In the genomic region with DNA sequence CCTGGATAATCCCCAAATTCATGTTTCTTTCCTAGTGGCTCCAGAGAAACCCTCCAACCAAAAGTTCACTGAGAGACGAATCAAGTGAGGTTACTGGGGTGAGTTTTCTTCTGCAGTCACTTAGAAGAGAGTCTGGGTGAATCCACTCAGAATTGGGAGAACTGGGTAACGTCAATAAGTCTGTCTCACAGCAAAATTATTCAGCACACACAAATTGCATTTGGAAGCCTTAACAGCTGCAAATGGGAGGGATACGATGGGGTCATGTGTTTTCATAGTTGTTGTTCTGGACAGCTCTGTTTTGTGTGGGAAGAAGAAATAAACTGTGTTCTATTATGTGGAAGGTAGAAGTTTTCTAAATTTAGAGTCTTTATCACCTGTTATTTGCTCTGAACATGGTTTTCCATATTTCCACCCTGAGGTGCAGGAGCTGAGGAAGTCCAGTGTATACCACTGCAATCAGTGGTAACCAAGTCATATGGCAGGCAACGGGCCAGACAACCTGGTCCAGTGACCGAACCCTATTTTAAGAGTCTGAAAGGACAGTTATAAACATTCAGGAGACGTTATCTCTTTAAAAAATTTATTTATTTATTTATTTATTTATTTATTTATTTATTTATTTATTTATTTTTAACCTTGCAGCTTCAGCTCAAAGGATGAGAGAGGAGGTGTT, we compare ENCODE assay signal across 29 cellular contexts.
"Had no signal": no experiment of that assay in that cellular context is flagged by ENCODE, and none has a peak within 500 bp of the region (broad histone marks: within the 10 kb centered on the region; RNA-seq: fewer than 3 reads in every experiment).

No MANE protein-coding gene starts in this region.

- H3K27me3 Mint-ChIP-seq: activated CD8-positive, alpha-beta T cell treated with anti-CD3 and anti-CD28 coated beads for 36 hours; activated naive CD8-positive, alpha-beta T cell treated with anti-CD3 and anti-CD28 coated beads, Interleukin-2, amount 50 U/mL, for 24 hours; activated T-helper 17 cell treated with anti-CD3 and anti-CD28 coated beads, Interleukin-2, amount 50 U/mL, for 72 hours; central memory CD8-positive, alpha-beta T cell; naive B cell; progenitor cell of endocrine pancreas; stimulated activated naive CD8-positive, alpha-beta T cell treated with anti-CD3 and anti-CD28 coated beads, Interleukin-15, amount 100 ng/mL, for 72 hours; type B pancreatic cell had no signal

- H3K27ac Mint-ChIP-seq: activated CD8-positive, alpha-beta T cell treated with anti-CD3 and anti-CD28 coated beads for 36 hours; activated naive CD8-positive, alpha-beta T cell treated with anti-CD3 and anti-CD28 coated beads, Interleukin-2, amount 50 U/mL, for 24 hours; activated T-helper 17 cell treated with anti-CD3 and anti-CD28 coated beads, Interleukin-2, amount 50 U/mL, for 72 hours; progenitor cell of endocrine pancreas; stimulated activated effector memory CD8-positive, alpha-beta T cell treated with anti-CD3 and anti-CD28 coated beads, Interleukin-12 subunit alpha, Interleukin-12 subunit beta, amount 100 ng/mL, for 72 hours; stimulated activated naive CD8-positive, alpha-beta T cell treated with anti-CD3 and anti-CD28 coated beads, Interleukin-15, amount 100 ng/mL, for 72 hours; T-helper 1 cell treated with Interleukin-12 subunit alpha and Interleukin-12 subunit beta and Interleukin-4 antibody, amounts not matched to agents 30 μg/mL and 1 μg/mL, for 36 hours; type B pancreatic cell had no signal

- H3K4me3 ChIP-seq: gastroesophageal sphincter, lung, mucosa of descending colon, ovary, uterus had no signal

- H3K36me3 Mint-ChIP-seq: stimulated activated effector memory CD8-positive, alpha-beta T cell treated with anti-CD3 and anti-CD28 coated beads, Interleukin-12 subunit alpha, Interleukin-12 subunit beta, amount 100 ng/mL, for 72 hours; type B pancreatic cell had no signal

- H3K36me3 ChIP-seq: gastroesophageal sphincter, ovary, uterus had no signal

- H3K4me3 Mint-ChIP-seq: activated CD8-positive, alpha-beta T cell treated with anti-CD3 and anti-CD28 coated beads for 36 hours; activated naive CD8-positive, alpha-beta T cell treated with anti-CD3 and anti-CD28 coated beads, Interleukin-2, amount 50 U/mL, for 24 hours; activated T-cell treated with anti-CD3 and anti-CD28 coated beads, Interleukin-2, amount 50 U/mL, for 4 hours; activated T-helper 17 cell treated with anti-CD3 and anti-CD28 coated beads, Interleukin-2, amount 50 U/mL, for 72 hours; central memory CD8-positive, alpha-beta T cell; stimulated activated effector memory CD8-positive, alpha-beta T cell treated with anti-CD3 and anti-CD28 coated beads, Interleukin-12 subunit alpha, Interleukin-12 subunit beta, amount 100 ng/mL, for 72 hours; stimulated activated naive CD8-positive, alpha-beta T cell treated with anti-CD3 and anti-CD28 coated beads, Interleukin-15, amount 100 ng/mL, for 72 hours; T-helper 1 cell treated with Interleukin-12 subunit alpha and Interleukin-12 subunit beta and Interleukin-4 antibody, amounts not matched to agents 30 μg/mL and 1 μg/mL, for 36 hours; type B pancreatic cell had no signal

- ATAC-seq: activated CD8-positive, alpha-beta T cell treated with anti-CD3 and anti-CD28 coated beads for 36 hours; activated naive CD8-positive, alpha-beta T cell treated with anti-CD3 and anti-CD28 coated beads, Interleukin-2, amount 50 U/mL, for 24 hours; activated T-cell treated with anti-CD3 and anti-CD28 coated beads, Interleukin-2, amount 50 U/mL, for 4 hours; activated T-helper 17 cell treated with anti-CD3 and anti-CD28 coated beads, Interleukin-2, amount 50 U/mL, for 72 hours; gastroesophageal sphincter; left lobe of liver; mucosa of descending colon; stimulated activated effector memory CD8-positive, alpha-beta T cell treated with anti-CD3 and anti-CD28 coated beads, Interleukin-12 subunit alpha, Interleukin-12 subunit beta, amount 100 ng/mL, for 72 hours; stimulated activated naive CD8-positive, alpha-beta T cell treated with anti-CD3 and anti-CD28 coated beads, Interleukin-15, amount 100 ng/mL, for 72 hours had no signal

- FAIRE-seq: TTC549 had no signal

- H3K4me1 Mint-ChIP-seq: activated T-helper 17 cell treated with anti-CD3 and anti-CD28 coated beads, Interleukin-2, amount 50 U/mL, for 72 hours; central memory CD8-positive, alpha-beta T cell; stimulated activated effector memory CD8-positive, alpha-beta T cell treated with anti-CD3 and anti-CD28 coated beads, Interleukin-12 subunit alpha, Interleukin-12 subunit beta, amount 100 ng/mL, for 72 hours had no signal

- H3K9me3 Mint-ChIP-seq: activated T-cell treated with anti-CD3 and anti-CD28 coated beads, Interleukin-2, amount 50 U/mL, for 4 hours; central memory CD8-positive, alpha-beta T cell; naive B cell; stimulated activated effector memory CD8-positive, alpha-beta T cell treated with anti-CD3 and anti-CD28 coated beads, Interleukin-12 subunit alpha, Interleukin-12 subunit beta, amount 100 ng/mL, for 72 hours; stimulated activated naive CD8-positive, alpha-beta T cell treated with anti-CD3 and anti-CD28 coated beads, Interleukin-15, amount 100 ng/mL, for 72 hours; T-helper 1 cell treated with Interleukin-12 subunit alpha and Interleukin-12 subunit beta and Interleukin-4 antibody, amounts not matched to agents 30 μg/mL and 1 μg/mL, for 36 hours; type B pancreatic cell had no signal

- H3K9me3 ChIP-seq: gastroesophageal sphincter, mucosa of descending colon, ovary, uterus had no signal

- H3K27ac ChIP-seq: gastroesophageal sphincter, ovary, uterus, VCaP had no signal

- H3K4me1 ChIP-seq: gastroesophageal sphincter, uterus had no signal

- H3K27me3 ChIP-seq: gastroesophageal sphincter, ovary, uterus had no signal

- DNase-seq: activated CD4-positive, alpha-beta T cell treated with anti-CD3 and anti-CD28 coated beads for 1 hour; activated CD4-positive, alpha-beta T cell treated with anti-CD3 and anti-CD28 coated beads, Interleukin-2, amount 50 U/mL, for 1 hour; activated CD8-positive, alpha-beta T cell treated with anti-CD3 and anti-CD28 coated beads for 36 hours; activated gamma-delta T cell treated with Interleukin-2 at 50 U/mL for 16 hours; activated naive CD4-positive, alpha-beta T cell treated with anti-CD3 and anti-CD28 coated beads, Interleukin-2, amount 50 U/mL, for 16 hours; activated naive CD8-positive, alpha-beta T cell treated with anti-CD3 and anti-CD28 coated beads, Interleukin-2, amount 50 U/mL, for 24 hours; activated T-cell treated with anti-CD3 and anti-CD28 coated beads, Interleukin-2, amount 50 U/mL, for 4 hours; amygdala; effector memory CD4-positive, alpha-beta T cell; head of caudate nucleus; mucosa of descending colon; naive B cell; ovary; stimulated activated CD4-positive, alpha-beta T cell treated with anti-CD3 and anti-CD28 coated beads, Interleukin-4, amount 100 ng/mL, for 1 hour; stimulated activated naive CD8-positive, alpha-beta T cell treated with anti-CD3 and anti-CD28 coated beads, Interleukin-15, amount 100 ng/mL, for 72 hours; substantia nigra; T-helper 9 cell; uterus had no signal
